In genomic region chr22:39500101-39500500, GRCh38 we compare ENCODE assay signal across 31 cellular contexts. TPM values are rescaled to one million over a fixed set of nuclear protein-coding genes. Genes with fewer than 3 reads are reported as not detected.
DNase-seq lines count a peak whose midpoint lies in the region; FAIRE-seq and TF ChIP-seq lines count a peak whose summit lies in the region.
"Had no signal": no experiment of that assay in that cellular context is flagged by ENCODE, and none has a peak within 500 bp of the region (broad histone marks: within the 10 kb centered on the region; RNA-seq: fewer than 3 reads in every experiment).

No MANE protein-coding gene starts in this region.

- no peak overlapping the region for H3K9ac ChIP-seq in kidney (ENCODE audit: low read length in 2 of 2)

- WGBS in adrenal gland, 4 donors: 76 to 84% (median 81%) methylated on average over 6 of the region's 6 CpGs

- no peaks in the 10 kb centered on the region for H3K9me3 ChIP-seq in kidney (ENCODE audit: control insufficient read depth in 1 of 2, low read length in 2 of 2)
- no peaks in the 10 kb centered on the region for H3K9me3 ChIP-seq in adrenal gland (replicated peaks in 1 of 3)
- H3K9me3 ChIP-seq: right lobe of liver had no signal

- H3K36me3 ChIP-seq in kidney (ENCODE audit: control insufficient read depth in 1 of 2, insufficient read depth in 2 of 2, low read length in 2 of 2) (peaks cover 5% of the 10 kb centered on the region in 2 donors), adrenal gland (replicated peaks in 1 of 2) (peaks cover 0 to 13% of the 10 kb centered on the region in 2 donors)

- peaks cover 20 to 23% of the 10 kb centered on the region in 2 donors for H3K4me1 ChIP-seq in kidney (ENCODE audit: control insufficient read depth in 1 of 2, insufficient read depth in 1 of 2, low read depth in 1 of 2, low read length in 2 of 2)
- peaks cover 24 to 30% of the 10 kb centered on the region in 2 donors for H3K4me1 ChIP-seq in adrenal gland (replicated peaks in 1 of 2)

- H3K9me3 Mint-ChIP-seq in activated naive CD4-positive, alpha-beta T cell treated with anti-CD3 and anti-CD28 coated beads, Interleukin-2, amount 50 U/mL, for 24 hours: no peaks in the 10 kb centered on the region
- H3K9me3 Mint-ChIP-seq: activated naive CD4-positive, alpha-beta T cell treated with anti-CD3 and anti-CD28 coated beads, Interleukin-2, amount 50 U/mL, for 72 hours; activated T-helper 2 cell treated with anti-CD3 and anti-CD28 coated beads, Interferon-gamma antibody, Interleukin-2, Interleukin-4, amounts not matched to agents 10 μg/mL and 5 μg/mL and 100 μg/mL, durations not matched to agents 14 hours and 24 hours and 36 hours; CD8-positive, alpha-beta T cell; central memory CD8-positive, alpha-beta T cell; dendritic cell treated with granulocyte-macrophage colony-stimulating factor and Interleukin-4, amounts not matched to agents 40 ng/mL and 50 ng/mL, for 4 days; GM23338; memory B cell had no signal

- H3K4me3 ChIP-seq in kidney (ENCODE audit: low read length in 2 of 2) (no peak overlapping the region), adrenal gland (no peak overlapping the region)
- H3K4me3 ChIP-seq: GM23338, PC-9, right lobe of liver had no signal

- H3K27ac Mint-ChIP-seq in activated naive CD4-positive, alpha-beta T cell treated with anti-CD3 and anti-CD28 coated beads, Interleukin-2, amount 50 U/mL, for 24 hours: peak overlapping the region; percentile 12
- H3K27ac Mint-ChIP-seq: activated naive CD4-positive, alpha-beta T cell treated with anti-CD3 and anti-CD28 coated beads, Interleukin-2, amount 50 U/mL, for 72 hours; activated T-helper 2 cell treated with anti-CD3 and anti-CD28 coated beads, Interferon-gamma antibody, Interleukin-2, Interleukin-4, amounts not matched to agents 10 μg/mL and 5 μg/mL and 100 μg/mL, durations not matched to agents 14 hours and 24 hours and 36 hours; GM23338; memory B cell had no signal

- intact Hi-C loops in kidney (cut with DNase I): no loop called here
- intact Hi-C loops in adrenal gland (cut with DNase I): no loop called here

- no peak for DNase-seq in activated naive CD4-positive, alpha-beta T cell treated with anti-CD3 and anti-CD28 coated beads, Interleukin-2, amount 50 U/mL, for 16 hours
- DNase-seq in kidney: peak; percentile 63
- DNase-seq in substantia nigra (lab: John Stamatoyannopoulos, UW): no peak
- DNase-seq in DMS153 treated with DMSO at 0.1 percent for 48 hours (lab: John Stamatoyannopoulos, UW; ENCODE audit: unreplicated experiment): no peak
- DNase-seq in adrenal gland: no peak
- DNase-seq in NCI-H1048 (lab: John Stamatoyannopoulos, UW): no peak
- DNase-seq: activated CD4-positive, alpha-beta T cell treated with anti-CD3 and anti-CD28 coated beads for 48 hours; activated CD8-positive, alpha-beta memory T cell treated with anti-CD3 and anti-CD28 coated beads for 24 hours; activated T-cell treated with anti-CD3 and anti-CD28 coated beads for 4 hours; CD8-positive, alpha-beta T cell; head of caudate nucleus; left colon; NCI-H1436 treated with DMSO at 0.1 percent for 48 hours; NCI-H226; NCI-H526 treated with DMSO at 0.1 percent for 48 hours; PC-9; SHP77; stimulated activated CD4-positive, alpha-beta T cell treated with anti-CD3 and anti-CD28 coated beads, Interleukin-2, amount 100 ng/mL, for 48 hours; trophoblast cell had no signal

- peaks cover 1% of the 10 kb centered on the region for H3K36me3 Mint-ChIP-seq in activated naive CD4-positive, alpha-beta T cell treated with anti-CD3 and anti-CD28 coated beads, Interleukin-2, amount 50 U/mL, for 24 hours

- TF ChIP-seq CTCF in VCaP (conservative IDR thresholded peaks at IDR 0.05): no peak
- no peak for TF ChIP-seq CTCF in kidney (IDR thresholded peaks at IDR 0.05; ENCODE audit: borderline replicate concordance, extremely low read depth, insufficient read depth)
- TF ChIP-seq CTCF in adrenal gland (IDR thresholded peaks at IDR 0.05): no peak

- H3K4me3 Mint-ChIP-seq in activated naive CD4-positive, alpha-beta T cell treated with anti-CD3 and anti-CD28 coated beads, Interleukin-2, amount 50 U/mL, for 24 hours: peak overlapping the region; percentile 36
- H3K4me3 Mint-ChIP-seq: central memory CD8-positive, alpha-beta T cell; dendritic cell treated with granulocyte-macrophage colony-stimulating factor and Interleukin-4, amounts not matched to agents 40 ng/mL and 50 ng/mL, for 4 days; GM23338; memory B cell had no signal

- no peaks in the 10 kb centered on the region for H3K27me3 ChIP-seq in adrenal gland
- H3K27me3 ChIP-seq: right lobe of liver had no signal

- peak overlapping the region; percentile 86 for H3K27ac ChIP-seq in VCaP
- peak overlapping the region; percentile 87 to 92 for H3K27ac ChIP-seq in kidney (ENCODE audit: low read depth in 2 of 2, low read length in 2 of 2)
- peak overlapping the region; percentile 92 for H3K27ac ChIP-seq in substantia nigra (ENCODE audit: low read depth, low read length, poor library complexity, severe bottlenecking)
- peak overlapping the region in 1 of 5 donors; percentile 93 for H3K27ac ChIP-seq in adrenal gland
- H3K27ac ChIP-seq: PC-9 had no signal

- H3K4me1 Mint-ChIP-seq in activated naive CD4-positive, alpha-beta T cell treated with anti-CD3 and anti-CD28 coated beads, Interleukin-2, amount 50 U/mL, for 24 hours: peaks cover 31% of the 10 kb centered on the region

- TF ChIP-seq POLR2A in adrenal gland (IDR thresholded peaks at IDR 0.05): no peak

- FAIRE-seq in kidney (lab: Jason Lieb, UNC): no peak
- FAIRE-seq: A204.1, astrocyte had no signal

- no peaks in the 10 kb centered on the region for H3K27me3 Mint-ChIP-seq in activated naive CD4-positive, alpha-beta T cell treated with anti-CD3 and anti-CD28 coated beads, Interleukin-2, amount 50 U/mL, for 24 hours
- H3K27me3 Mint-ChIP-seq: central memory CD8-positive, alpha-beta T cell; dendritic cell treated with granulocyte-macrophage colony-stimulating factor and Interleukin-4, amounts not matched to agents 40 ng/mL and 50 ng/mL, for 4 days; memory B cell had no signal

RNA-seq across cellular contexts. Expression of gene MIEF1, which starts 2.0 kb away (rescaled TPM):
- total RNA-seq in kidney: 27.9 TPM
- 13.0 TPM for polyA plus RNA-seq in kidney (ENCODE audit: insufficient read depth, low read depth, low replicate concordance)
- 10 to 100 TPM; 24.4 to 44.2 (median 26.9) TPM for total RNA-seq in adrenal gland
- 10 to 100 TPM in 1 of 3 donors, 1 to 10 TPM in 2; 5.1 to 27.0 (median 6.9) TPM for polyA plus RNA-seq in adrenal gland

RNA-seq across cellular contexts. Expression of gene ATF4, which starts 20.3 kb away (rescaled TPM):
- total RNA-seq in kidney (261 TPM), adrenal gland (100 to 1,000 TPM; 207 to 498 (median 324) TPM)
- polyA plus RNA-seq in kidney (ENCODE audit: insufficient read depth, low read depth, low replicate concordance) (293 TPM), adrenal gland (1,000 to 10,000 TPM in 2 of 3 donors, 100 to 1,000 TPM in 1; 619 to 1,513 (median 1,039) TPM)

RNA-seq across cellular contexts. Expression of gene RPS19BP1, which starts 32.4 kb away (rescaled TPM):
- total RNA-seq in kidney (51.8 TPM), adrenal gland (100 to 1,000 TPM in 4 of 8 donors, 10 to 100 TPM in 4; 80.4 to 250 (median 132) TPM)
- polyA plus RNA-seq in kidney (ENCODE audit: insufficient read depth, low read depth, low replicate concordance) (180 TPM), adrenal gland (100 to 1,000 TPM in 2 of 3 donors, 10 to 100 TPM in 1; 39.5 to 217 (median 174) TPM)

RNA-seq across cellular contexts. Expression of gene MGAT3, which starts 43.3 kb away (rescaled TPM):
- total RNA-seq in kidney (5.4 TPM), adrenal gland (1 to 10 TPM; 1.0 to 6.9 (median 2.4) TPM)
- polyA plus RNA-seq in kidney (ENCODE audit: insufficient read depth, low read depth, low replicate concordance) (2.7 TPM), adrenal gland (1 to 10 TPM in 2 of 3 donors, under 1 TPM in 1; 0.42 to 1.4 (median 1.2) TPM)
- total RNA-seq: LHCN-M2, PC-9 had no signal
